Comparison of ENCODE assay signal across 8 cellular contexts in genomic region chr16:30585400-30586191, GRCh38. TPM values are rescaled to one million over a fixed set of nuclear protein-coding genes. Genes with fewer than 3 reads are reported as not detected.
DNase-seq lines count a peak whose midpoint lies in the region; ATAC-seq, FAIRE-seq and TF ChIP-seq lines count a peak whose summit lies in the region.

TSS of gene ZNF785 (minus strand) at chr16:30585697. CDS start at chr16:30585611, 86 bp downstream.

- no peaks in the 10 kb centered on the region for H4K20me1 ChIP-seq in DOHH2 (ENCODE audit: control insufficient read depth, insufficient read depth, low read depth, low read length)

- DNase-seq in MG63 (peak; percentile 100), SJSA1 (ENCODE audit: low read depth in 1 of 2, low spot score in 2 of 2) (peak; percentile 98 to 99), frontal cortex (ENCODE audit: low spot score in 2 of 2) (peak; percentile 90 to 96), stromal cell of bone marrow (ENCODE audit: low read depth) (peak; percentile 99)
- DNase-seq in activated naive CD4-positive, alpha-beta T cell treated with anti-CD3 and anti-CD28 coated beads for 36 hours, result peak; percentile 98

- peaks cover 49% of the 10 kb centered on the region for H3K4me1 ChIP-seq in DOHH2 (ENCODE audit: control insufficient read depth, low read length)
- H3K4me1 ChIP-seq in SJSA1 (replicated peaks), result peaks cover 12% of the 10 kb centered on the region
- H3K4me1 ChIP-seq in neuron (ENCODE audit: insufficient read depth, low read length), result no peaks in the 10 kb centered on the region

- H3K9me3 ChIP-seq in DOHH2 (ENCODE audit: control insufficient read depth, insufficient read depth, low read length) (no peaks in the 10 kb centered on the region), MG63 (no peaks in the 10 kb centered on the region), SJSA1 (replicated peaks) (no peaks in the 10 kb centered on the region), neuron (ENCODE audit: low read length) (no peaks in the 10 kb centered on the region)

- H3K9me3 Mint-ChIP-seq in activated naive CD4-positive, alpha-beta T cell treated with anti-CD3 and anti-CD28 coated beads for 36 hours, result no peaks in the 10 kb centered on the region

- H3K79me2 ChIP-seq in DOHH2 (ENCODE audit: control insufficient read depth, low read length), result peaks cover 66% of the 10 kb centered on the region

- H3K4me2 ChIP-seq in DOHH2 (ENCODE audit: low read length), result peak within 1 kb of the TSS; percentile 92

- no peaks in the 10 kb centered on the region for H3K9me2 ChIP-seq in DOHH2 (replicated peaks; ENCODE audit: control insufficient read depth, low read length)

- H2AFZ ChIP-seq in neuron (ENCODE audit: low read depth, low read length), result peak within 1 kb of the TSS; percentile 63

- FAIRE-seq in frontal cortex (lab: Jason Lieb, UNC), result no peak

- H3K27me3 Mint-ChIP-seq in activated naive CD4-positive, alpha-beta T cell treated with anti-CD3 and anti-CD28 coated beads for 36 hours (ENCODE audit: low read depth), result no peaks in the 10 kb centered on the region

- intact Hi-C loops in activated naive CD4-positive, alpha-beta T cell treated with anti-CD3 and anti-CD28 coated beads for 36 hours (cut with micrococcal nuclease), result loop anchor here (1.0 to 2.0 kb wide), 8 partner anchors 13 to 155 kb away; partner anchors contain the start of genes DCTPP1, PRR14, ZNF689 and ZNF747

- TF ChIP-seq CTCF in DOHH2 (IDR thresholded peaks at IDR 0.05; ENCODE audit: low read depth, low read length, poor library complexity, severe bottlenecking), result peak; percentile 47

- peak; percentile 85 for ATAC-seq in GM21825 (IDR thresholded peaks at IDR 0.05; ENCODE audit: unreplicated experiment)

- H3K27ac Mint-ChIP-seq in activated naive CD4-positive, alpha-beta T cell treated with anti-CD3 and anti-CD28 coated beads for 36 hours, result peak within 1 kb of the TSS; percentile 90

- H3K36me3 ChIP-seq in DOHH2 (ENCODE audit: control insufficient read depth, low read length) (peaks cover 48% of the 10 kb centered on the region), MG63 (peaks cover 54% of the 10 kb centered on the region), SJSA1 (peaks cover 53% of the 10 kb centered on the region), neuron (ENCODE audit: insufficient read depth, low read length) (peaks cover 16% of the 10 kb centered on the region)

- CTCF ChIA-PET in activated naive CD4-positive, alpha-beta T cell treated with anti-CD3 and anti-CD28 coated beads for 36 hours (lab: Charles Lee), result interaction anchor here (0.8 to 2.6 kb wide), 7 partner anchors 13 to 168 kb away, joined by 3 to 11 read pairs (median 7); partner anchors contain the start of genes ZNF688 and ZNF747

- H3F3A ChIP-seq in DOHH2 (ENCODE audit: control insufficient read depth, insufficient read depth), result 0 out of 2 replicates have a peak, but pooled peaks cover 3% of the 10 kb centered on the region

- H3K4me3 Mint-ChIP-seq in activated naive CD4-positive, alpha-beta T cell treated with anti-CD3 and anti-CD28 coated beads for 36 hours, result peak within 1 kb of the TSS; percentile 90

- H3K36me3 Mint-ChIP-seq in activated naive CD4-positive, alpha-beta T cell treated with anti-CD3 and anti-CD28 coated beads for 36 hours (ENCODE audit: low read depth), result peaks cover 26% of the 10 kb centered on the region

- H3K27me3 ChIP-seq in DOHH2 (ENCODE audit: control insufficient read depth, low read length), result no peaks in the 10 kb centered on the region
- no peaks in the 10 kb centered on the region for H3K27me3 ChIP-seq in MG63
- no peaks in the 10 kb centered on the region for H3K27me3 ChIP-seq in SJSA1 (replicated peaks)
- no peaks in the 10 kb centered on the region for H3K27me3 ChIP-seq in neuron (ENCODE audit: insufficient read depth, low read length)

- H3K4me3 ChIP-seq in DOHH2 (ENCODE audit: low read length), result peak within 1 kb of the TSS; percentile 97
- peak within 1 kb of the TSS; percentile 85 for H3K4me3 ChIP-seq in MG63
- peak within 1 kb of the TSS; percentile 65 for H3K4me3 ChIP-seq in SJSA1
- H3K4me3 ChIP-seq in neuron (ENCODE audit: low read length), result peak within 1 kb of the TSS; percentile 61

- peaks cover 32% of the 10 kb centered on the region for H3K4me1 Mint-ChIP-seq in activated naive CD4-positive, alpha-beta T cell treated with anti-CD3 and anti-CD28 coated beads for 36 hours (ENCODE audit: low read depth)

- H3K27ac ChIP-seq in DOHH2 (ENCODE audit: low read depth, low read length), result peak within 1 kb of the TSS; percentile 71
- peak within 1 kb of the TSS; percentile 70 for H3K27ac ChIP-seq in SJSA1

RNA-seq across cellular contexts. Expression of gene ZNF785, which starts in this region (rescaled TPM):
- total RNA-seq in MG63 (2014; rRNA removed; shearing (Covaris generic); ENCODE audit: low replicate concordance), result 11.4 and 15.7 TPM in 2 replicates
- total RNA-seq in SJSA1 (2014; rRNA removed; shearing (Covaris generic)), result 4.6 and 6.8 TPM in 2 replicates
- 10 to 100 TPM; 11.9 to 13.2 TPM for total RNA-seq in activated naive CD4-positive, alpha-beta T cell treated with anti-CD3 and anti-CD28 coated beads for 36 hours
- 18.3 TPM for total RNA-seq in frontal cortex

Comparison
In these comparisons a context has a peak if more than half of its experiments do, and no peak if none do; other contexts are left out.
1. Peak in every context shown above with its lines: DNase-seq, ATAC-seq, H3K4me3 ChIP-seq and H3K27ac ChIP-seq.